ENCODE assay signal across 8 cellular contexts in genomic region chr1:44029260-44029910, GRCh38.
DNase-seq lines count a peak whose midpoint lies in the region; TF ChIP-seq lines count a peak whose summit lies in the region.

No MANE protein-coding gene starts in this region.

- H3K36me3 ChIP-seq in muscle layer of duodenum (ENCODE audit: control insufficient read depth in 1 of 2, insufficient read depth in 2 of 2, low read length in 2 of 2) = no peaks in the 10 kb centered on the region

- H3K4me1 ChIP-seq in muscle layer of duodenum (ENCODE audit: control insufficient read depth in 1 of 2, insufficient read depth in 2 of 2, low read length in 2 of 2) = peaks cover 5 to 27% of the 10 kb centered on the region in 2 donors

- H3K27me3 ChIP-seq in muscle layer of duodenum (ENCODE audit: low read depth, low read length) = no peaks in the 10 kb centered on the region

- no peaks in the 10 kb centered on the region for H3K9me3 ChIP-seq in muscle layer of duodenum (ENCODE audit: control insufficient read depth in 1 of 2, low read length in 2 of 2)

- H3K4me3 ChIP-seq in HFF-Myc (replicated peaks; ENCODE audit: low read depth, low read length) (peak overlapping the region; percentile 69), muscle layer of duodenum (ENCODE audit: low read depth in 1 of 2, low read length in 2 of 2) (peak overlapping the region; percentile 87 to 91)

- no peak for TF ChIP-seq CTCF in HFF-Myc (IDR thresholded peaks at IDR 0.05; ENCODE audit: low read depth, low read length, missing control alignments)

- peak overlapping the region; percentile 49 for H3K27ac ChIP-seq in muscle layer of duodenum (ENCODE audit: low read length)

- DNase-seq in NCI-H1694 treated with DMSO at 0.1 percent for 48 hours (lab: John Stamatoyannopoulos, UW) (peak; percentile 79), NCI-H1694 (lab: John Stamatoyannopoulos, UW) (no peak), HFF-Myc (ENCODE audit: extremely low read depth, low read depth) (no peak), NCI-H748 (lab: John Stamatoyannopoulos, UW; ENCODE audit: unreplicated experiment) (peak; percentile 91), ecto neural progenitor cell (ENCODE audit: low spot score) (peak; percentile 36), LoVo (ENCODE audit: low spot score) (no peak)
- no peak for DNase-seq in NK-92 treated with Interleukin-12 subunit alpha and Interleukin-12 subunit beta, amount 100 ng/mL, for 24 hours (lab: John Stamatoyannopoulos, UW)

Comparison
In these comparisons a context has a peak if more than half of its experiments do, and no peak if none do; other contexts are left out.
1. DNase-seq: peak in NCI-H1694 treated with DMSO at 0.1 percent for 48 hours (single experiment), NCI-H748 (single experiment) and ecto neural progenitor cell (single experiment); none in NCI-H1694 (single experiment), HFF-Myc (single experiment), NK-92 treated with Interleukin-12 subunit alpha and Interleukin-12 subunit beta, amount 100 ng/mL, for 24 hours (single experiment) and LoVo (single experiment).